In genomic region chr10:31742255-31742654, GRCh38 we compare ENCODE assay signal across 25 cellular contexts.
"Had no signal": no experiment of that assay in that cellular context is flagged by ENCODE, and none has a peak within 500 bp of the region (broad histone marks: within the 10 kb centered on the region; RNA-seq: fewer than 3 reads in every experiment).

No MANE protein-coding gene starts in this region.

- H3K27ac ChIP-seq: PC-9, Peyer's patch, SJSA1, SK-N-MC had no signal

- H2AFZ ChIP-seq: PC-9 had no signal

- ATAC-seq: Right ventricle myocardium inferior had no signal

- H3K4me3 ChIP-seq: MG63, PC-9, Peyer's patch, SJSA1, SK-N-MC had no signal

- H3K4me2 ChIP-seq: PC-9 had no signal

- DNase-seq: Karpas-422, KG1, MG63, NCI-H1092, NCI-H1105 treated with DMSO at 0.1 percent for 48 hours, NCI-H1417 treated with DMSO at 0.1 percent for 48 hours, NCI-H146, NCI-H187, NCI-H2029, NCI-H2081 treated with DMSO at 0.1 percent for 48 hours, NCI-H2171, NCI-H226, NCI-H446, NCI-H510A, NCI-H524 treated with DMSO at 0.1 percent for 48 hours, NCI-H69, NCI-H774, OCI-M1, PC-9, Peyer's patch, SHP77 treated with DMSO at 0.1 percent for 48 hours, SW 1271 had no signal

- H3K36me3 ChIP-seq: MG63, Peyer's patch, SJSA1 had no signal

- H3K4me1 ChIP-seq: Peyer's patch had no signal

- H3K27me3 ChIP-seq: MG63, Peyer's patch, SJSA1 had no signal

- H3K9me3 ChIP-seq: Peyer's patch, SJSA1 had no signal
